ENCODE assay signal across 16 cellular contexts in the genomic region with DNA sequence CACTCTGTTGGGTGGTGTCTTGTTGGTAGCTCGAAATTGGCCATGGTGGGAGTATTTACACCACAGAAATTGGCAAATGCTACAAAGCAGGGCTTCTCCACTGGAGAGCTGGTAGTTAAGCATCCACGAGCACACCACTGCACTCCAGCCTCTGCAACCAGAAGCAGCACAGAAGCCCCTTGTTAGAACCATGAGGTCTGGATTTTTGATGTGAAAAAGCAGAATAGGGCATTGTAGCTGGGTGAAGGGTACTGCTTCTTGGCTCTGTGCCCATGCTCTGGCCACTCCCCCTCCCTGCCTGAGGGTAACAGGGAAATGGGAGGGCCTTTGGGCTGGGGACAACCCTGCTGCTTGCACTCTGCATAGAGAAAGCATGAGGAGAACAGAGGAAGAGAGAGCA.
DNase-seq lines count a peak whose midpoint lies in the region; ATAC-seq, FAIRE-seq and TF ChIP-seq lines count a peak whose summit lies in the region.
"Had no signal": no experiment of that assay in that cellular context is flagged by ENCODE, and none has a peak within 500 bp of the region (broad histone marks: within the 10 kb centered on the region; RNA-seq: fewer than 3 reads in every experiment).

No MANE protein-coding gene starts in this region.

- no peaks in the 10 kb centered on the region for H3F3A ChIP-seq in MM.1S (ENCODE audit: insufficient read depth, low read length)

- POLR2A ChIA-PET in activated CD4-positive, alpha-beta T cell treated with anti-CD3 and anti-CD28 coated beads, Interleukin-2, amount 10 ng/mL, durations not matched to agents 7 days and 5 days (lab: Charles Lee): no interaction called here

- H3K36me3 Mint-ChIP-seq in activated CD4-positive, alpha-beta T cell treated with anti-CD3 and anti-CD28 coated beads, Interleukin-2, amount 10 ng/mL, durations not matched to agents 7 days and 5 days (ENCODE audit: low read depth): no peaks in the 10 kb centered on the region
- H3K36me3 Mint-ChIP-seq in astrocyte (ENCODE audit: low read depth, unreplicated experiment): peaks cover 46% of the 10 kb centered on the region
- H3K36me3 Mint-ChIP-seq: immature natural killer cell had no signal

- H3K9ac ChIP-seq in MM.1S (ENCODE audit: low read length) (no peak overlapping the region), astrocyte (ENCODE audit: low read length) (no peak overlapping the region)

- CTCF ChIA-PET in activated CD4-positive, alpha-beta T cell treated with anti-CD3 and anti-CD28 coated beads, Interleukin-2, amount 10 ng/mL, durations not matched to agents 7 days and 5 days (lab: Charles Lee): no interaction called here

- no peaks in the 10 kb centered on the region for H4K20me1 ChIP-seq in MM.1S (ENCODE audit: insufficient read depth, low read length)
- peaks cover 13% of the 10 kb centered on the region for H4K20me1 ChIP-seq in astrocyte (ENCODE audit: insufficient read depth, low read length)

- H3K27me3 Mint-ChIP-seq in activated CD4-positive, alpha-beta T cell treated with anti-CD3 and anti-CD28 coated beads, Interleukin-2, amount 10 ng/mL, durations not matched to agents 7 days and 5 days: no peaks in the 10 kb centered on the region
- no peaks in the 10 kb centered on the region for H3K27me3 Mint-ChIP-seq in astrocyte (ENCODE audit: low read depth, unreplicated experiment)

- no peak for TF ChIP-seq CTCF in MM.1S (IDR thresholded peaks at IDR 0.05; ENCODE audit: low read length)
- no peak for TF ChIP-seq CTCF in astrocyte (IDR thresholded peaks at IDR 0.05; ENCODE audit: insufficient read depth, low read depth, low read length)

- H3K9me3 ChIP-seq in MM.1S (replicated peaks; ENCODE audit: insufficient read depth, low read length) (no peaks in the 10 kb centered on the region), astrocyte (ENCODE audit: insufficient read depth, low read depth, low read length) (no peaks in the 10 kb centered on the region)
- H3K9me3 ChIP-seq: uterus had no signal

- H3K4me1 Mint-ChIP-seq in activated CD4-positive, alpha-beta T cell treated with anti-CD3 and anti-CD28 coated beads, Interleukin-2, amount 10 ng/mL, durations not matched to agents 7 days and 5 days: peaks cover 16% of the 10 kb centered on the region
- peaks cover 11% of the 10 kb centered on the region for H3K4me1 Mint-ChIP-seq in astrocyte (ENCODE audit: low read depth, unreplicated experiment)

- H3K4me1 ChIP-seq in MM.1S (ENCODE audit: low read length) (peaks cover 20% of the 10 kb centered on the region), astrocyte (ENCODE audit: insufficient read depth, low read length) (peaks cover 14% of the 10 kb centered on the region)
- H3K4me1 ChIP-seq: uterus had no signal

- FAIRE-seq in astrocyte (lab: Jason Lieb, UNC) (no peak), HTR-8/SVneo (lab: Jason Lieb, UNC) (no peak)
- FAIRE-seq: GM18507 had no signal

- no peak for ATAC-seq in GM21529 (IDR thresholded peaks at IDR 0.05; ENCODE audit: unreplicated experiment)
- no peak for ATAC-seq in GM19023 (IDR thresholded peaks at IDR 0.05; ENCODE audit: unreplicated experiment)
- ATAC-seq: activated CD4-positive, CD25-positive, alpha-beta regulatory T cell treated with anti-CD3 and anti-CD28 coated beads, Interleukin-2, amount 50 U/mL, for 24 hours had no signal

- no peak overlapping the region for H3K27ac Mint-ChIP-seq in activated CD4-positive, alpha-beta T cell treated with anti-CD3 and anti-CD28 coated beads, Interleukin-2, amount 10 ng/mL, durations not matched to agents 7 days and 5 days
- H3K27ac Mint-ChIP-seq in astrocyte (ENCODE audit: unreplicated experiment): peak overlapping the region; percentile 58
- H3K27ac Mint-ChIP-seq: immature natural killer cell had no signal

- H3K9me2 ChIP-seq in MM.1S (replicated peaks; ENCODE audit: insufficient read depth, low read length): no peaks in the 10 kb centered on the region

- no peaks in the 10 kb centered on the region for H3K9me3 Mint-ChIP-seq in activated CD4-positive, alpha-beta T cell treated with anti-CD3 and anti-CD28 coated beads, Interleukin-2, amount 10 ng/mL, durations not matched to agents 7 days and 5 days
- H3K9me3 Mint-ChIP-seq in astrocyte (ENCODE audit: unreplicated experiment): no peaks in the 10 kb centered on the region

- no peak overlapping the region for H3K4me3 Mint-ChIP-seq in activated CD4-positive, alpha-beta T cell treated with anti-CD3 and anti-CD28 coated beads, Interleukin-2, amount 10 ng/mL, durations not matched to agents 7 days and 5 days
- H3K4me3 Mint-ChIP-seq in astrocyte (ENCODE audit: unreplicated experiment): no peak overlapping the region
- H3K4me3 Mint-ChIP-seq: immature natural killer cell had no signal

- H3K4me3 ChIP-seq in MM.1S (ENCODE audit: low read length): no peak overlapping the region
- H3K4me3 ChIP-seq in astrocyte (ENCODE audit: insufficient read depth, low read depth, low read length): no peak overlapping the region
- H3K4me3 ChIP-seq: uterus had no signal

- no peaks in the 10 kb centered on the region for H3K27me3 ChIP-seq in MM.1S (replicated peaks; ENCODE audit: insufficient read depth, low read length)
- H3K27me3 ChIP-seq in astrocyte (ENCODE audit: insufficient read depth, low read length): no peaks in the 10 kb centered on the region
- H3K27me3 ChIP-seq: uterus had no signal

- DNase-seq in activated CD4-positive, alpha-beta T cell treated with anti-CD3 and anti-CD28 coated beads for 48 hours: peak; percentile 8
- no peak for DNase-seq in activated CD4-positive, alpha-beta T cell treated with anti-CD3 and anti-CD28 coated beads, Interleukin-2, amount 10 ng/mL, durations not matched to agents 7 days and 5 days
- DNase-seq in MM.1S (peak; percentile 50), astrocyte (ENCODE audit: low read depth) (no peak), putamen (ENCODE audit: low spot score) (peak; percentile 64), HTR-8/SVneo (ENCODE audit: insufficient read length, low spot score) (no peak)
- DNase-seq: activated gamma-delta T cell treated with Interleukin-2 at 50 U/mL for 16 hours, EL, immature natural killer cell, NCI-H1105, NCI-H510A treated with DMSO at 0.1 percent for 48 hours, uterus had no signal

- H3K4me2 ChIP-seq in MM.1S (ENCODE audit: low read depth, low read length): no peak overlapping the region
- H3K4me2 ChIP-seq in astrocyte (ENCODE audit: low read length): no peak overlapping the region

- no peak overlapping the region for H2AFZ ChIP-seq in MM.1S (ENCODE audit: low read length)
- no peak overlapping the region for H2AFZ ChIP-seq in astrocyte (ENCODE audit: low read depth, low read length)

- no peaks in the 10 kb centered on the region for H3K36me3 ChIP-seq in MM.1S (replicated peaks; ENCODE audit: insufficient read depth, low read length)
- H3K36me3 ChIP-seq in astrocyte (ENCODE audit: insufficient read depth, low read length): peaks cover 13% of the 10 kb centered on the region
- H3K36me3 ChIP-seq: uterus had no signal

- H3K79me2 ChIP-seq in MM.1S (ENCODE audit: low read length) (no peaks in the 10 kb centered on the region), astrocyte (ENCODE audit: insufficient read depth, low read length) (no peaks in the 10 kb centered on the region)

- H3K27ac ChIP-seq in MM.1S (ENCODE audit: low read length): no peak overlapping the region
- H3K27ac ChIP-seq in astrocyte (ENCODE audit: low read depth, low read length): no peak overlapping the region
- H3K27ac ChIP-seq: uterus had no signal

Comparison
In these comparisons a context has a peak if more than half of its experiments do, and no peak if none do; other contexts are left out.
1. DNase-seq: peak in activated CD4-positive, alpha-beta T cell treated with anti-CD3 and anti-CD28 coated beads for 48 hours (single experiment), MM.1S (single experiment) and putamen (single experiment); none in activated CD4-positive, alpha-beta T cell treated with anti-CD3 and anti-CD28 coated beads, Interleukin-2, amount 10 ng/mL, durations not matched to agents 7 days and 5 days (single experiment), astrocyte (single experiment) and HTR-8/SVneo (single experiment).